1 cellular context compared by ENCODE assay signal in genomic region chr1:16375521-16376359, GRCh38.
A peak's percentile ranks its signal among the peaks of the same experiment; 100 is the strongest.
TF ChIP-seq lines count a peak whose summit lies in the region.

No MANE protein-coding gene starts in this region.

TF ChIP-seq in HEK293, 187 proteins besides CTCF, POLR2A, EP300 and RAD21 (continued from another document):
- TF ChIP-seq ZNF513 (tag by site-specific recombination; IDR thresholded peaks at IDR 0.05) (no peak), SP3 (tag by site-specific recombination; IDR thresholded peaks at IDR 0.05) (no peak), ZIC2 (tag by site-specific recombination; IDR thresholded peaks at IDR 0.05) (peak; percentile 24; the same call in 1 of the 2 replicates), ZNF776 (tag by site-specific recombination; IDR thresholded peaks at IDR 0.05; ENCODE audit: borderline replicate concordance) (no peak), ZNF140 (tag by site-specific recombination; IDR thresholded peaks at IDR 0.05) (no peak), ATF2 (tag by site-specific recombination; IDR thresholded peaks at IDR 0.05; ENCODE audit: low read depth) (no peak), ZNF660 (tag by site-specific recombination; IDR thresholded peaks at IDR 0.05) (no peak), ZNF121 (tag by site-specific recombination; IDR thresholded peaks at IDR 0.05) (no peak), ZNF433 (tag by site-specific recombination; IDR thresholded peaks at IDR 0.05; ENCODE audit: low read depth) (no peak), ZNF248 (tag by site-specific recombination; IDR thresholded peaks at IDR 0.05) (no peak), ZNF132 (tag by site-specific recombination; IDR thresholded peaks at IDR 0.05; ENCODE audit: borderline replicate concordance) (no peak), ZFHX2 (tag by site-specific recombination; conservative IDR thresholded peaks at IDR 0.05) (peak; percentile 10; the same call in 1 of the 2 replicates), ZNF37A (tag by site-specific recombination; IDR thresholded peaks at IDR 0.05) (no peak), PBX3 (CRISPR knock-in tag; IDR thresholded peaks at IDR 0.05) (no peak), MEIS1 (CRISPR knock-in tag; IDR thresholded peaks at IDR 0.05; ENCODE audit: borderline replicate concordance) (no peak), ZNF354C (tag by site-specific recombination; IDR thresholded peaks at IDR 0.05; ENCODE audit: borderline replicate concordance, low read depth) (no peak), ZNF629 (tag by site-specific recombination; IDR thresholded peaks at IDR 0.05) (peak; percentile 19; the same call in 1 of the 2 replicates), OSR2 (tag by site-specific recombination; IDR thresholded peaks at IDR 0.05) (peak; percentile 68; the same call in 1 of the 2 replicates), SCRT2 (tag by site-specific recombination; IDR thresholded peaks at IDR 0.05) (no peak), ZNF112 (tag by site-specific recombination; IDR thresholded peaks at IDR 0.05) (no peak), ZNF24 (tag by site-specific recombination; IDR thresholded peaks at IDR 0.05) (no peak), ZNF544 (tag by site-specific recombination; IDR thresholded peaks at IDR 0.05) (no peak), ZBTB26 (tag by site-specific recombination; optimal IDR thresholded peaks at IDR 0.05) (no peak), ZBTB6 (tag by site-specific recombination; IDR thresholded peaks at IDR 0.05) (no peak), ZSCAN16 (tag by site-specific recombination; IDR thresholded peaks at IDR 0.05) (no peak), GLIS1 (tag by site-specific recombination; IDR thresholded peaks at IDR 0.05) (0 out of 2 replicates have a peak, but pooled peaks have one; percentile 34)
- TF ChIP-seq, protein P1, sequence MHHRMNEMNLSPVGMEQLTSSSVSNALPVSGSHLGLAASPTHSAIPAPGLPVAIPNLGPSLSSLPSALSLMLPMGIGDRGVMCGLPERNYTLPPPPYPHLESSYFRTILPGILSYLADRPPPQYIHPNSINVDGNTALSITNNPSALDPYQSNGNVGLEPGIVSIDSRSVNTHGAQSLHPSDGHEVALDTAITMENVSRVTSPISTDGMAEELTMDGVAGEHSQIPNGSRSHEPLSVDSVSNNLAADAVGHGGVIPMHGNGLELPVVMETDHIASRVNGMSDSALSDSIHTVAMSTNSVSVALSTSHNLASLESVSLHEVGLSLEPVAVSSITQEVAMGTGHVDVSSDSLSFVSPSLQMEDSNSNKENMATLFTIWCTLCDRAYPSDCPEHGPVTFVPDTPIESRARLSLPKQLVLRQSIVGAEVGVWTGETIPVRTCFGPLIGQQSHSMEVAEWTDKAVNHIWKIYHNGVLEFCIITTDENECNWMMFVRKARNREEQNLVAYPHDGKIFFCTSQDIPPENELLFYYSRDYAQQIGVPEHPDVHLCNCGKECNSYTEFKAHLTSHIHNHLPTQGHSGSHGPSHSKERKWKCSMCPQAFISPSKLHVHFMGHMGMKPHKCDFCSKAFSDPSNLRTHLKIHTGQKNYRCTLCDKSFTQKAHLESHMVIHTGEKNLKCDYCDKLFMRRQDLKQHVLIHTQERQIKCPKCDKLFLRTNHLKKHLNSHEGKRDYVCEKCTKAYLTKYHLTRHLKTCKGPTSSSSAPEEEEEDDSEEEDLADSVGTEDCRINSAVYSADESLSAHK (tag by site-specific recombination; IDR thresholded peaks at IDR 0.05): no peak
